In genomic region chr5:172683264-172683663, GRCh38 we compare ENCODE assay signal across 17 cellular contexts. TPM values are rescaled to one million over a fixed set of nuclear protein-coding genes. Genes with fewer than 3 reads are reported as not detected.
DNase-seq lines count a peak whose midpoint lies in the region; ATAC-seq and TF ChIP-seq lines count a peak whose summit lies in the region.
"Had no signal": no experiment of that assay in that cellular context is flagged by ENCODE, and none has a peak within 500 bp of the region (broad histone marks: within the 10 kb centered on the region; RNA-seq: fewer than 3 reads in every experiment).

No MANE protein-coding gene starts in this region.

- no peaks in the 10 kb centered on the region for H3K27me3 Mint-ChIP-seq in activated CD8-positive, alpha-beta T cell treated with anti-CD3 and anti-CD28 coated beads for 36 hours
- peaks cover 11% of the 10 kb centered on the region for H3K27me3 Mint-ChIP-seq in activated CD8-positive, alpha-beta T cell treated with anti-CD3 and anti-CD28 coated beads, Interleukin-2, amount 10 ng/mL, durations not matched to agents 7 days and 5 days (ENCODE audit: low read depth)
- H3K27me3 Mint-ChIP-seq in activated naive CD8-positive, alpha-beta T cell, result no peaks in the 10 kb centered on the region
- H3K27me3 Mint-ChIP-seq in memory B cell, result peaks cover 11% of the 10 kb centered on the region

- no peak for DNase-seq in activated CD8-positive, alpha-beta T cell treated with anti-CD3 and anti-CD28 coated beads for 36 hours
- no peak for DNase-seq in activated CD8-positive, alpha-beta T cell treated with anti-CD3 and anti-CD28 coated beads, Interleukin-2, amount 10 ng/mL, durations not matched to agents 7 days and 5 days
- DNase-seq in memory B cell (ENCODE audit: low spot score in 2 of 2) (no peak), hypothalamus (lab: John Stamatoyannopoulos, UW) (no peak)
- no peak for DNase-seq in effector CD8-positive, alpha-beta T cell (lab: John Stamatoyannopoulos, UW)
- DNase-seq: foreskin keratinocyte, GM23248, kidney glomerular epithelial cell, NCI-H2081, NCI-H69 had no signal

- TF ChIP-seq CTCF in activated CD8-positive, alpha-beta T cell treated with anti-CD3 and anti-CD28 coated beads for 36 hours (IDR thresholded peaks at IDR 0.05), result no peak

- peaks cover 2% of the 10 kb centered on the region for H3K4me1 ChIP-seq in thymus (ENCODE audit: control insufficient read depth, insufficient read depth, low read length)
- H3K4me1 ChIP-seq: foreskin keratinocyte had no signal

- no peak overlapping the region for H3K27ac ChIP-seq in thymus (ENCODE audit: low read depth)
- H3K27ac ChIP-seq: foreskin keratinocyte, GM23248, Peyer's patch, psoas muscle, upper lobe of left lung had no signal

- no peaks in the 10 kb centered on the region for H3K9me3 Mint-ChIP-seq in activated CD8-positive, alpha-beta T cell treated with anti-CD3 and anti-CD28 coated beads for 36 hours
- no peaks in the 10 kb centered on the region for H3K9me3 Mint-ChIP-seq in activated CD8-positive, alpha-beta T cell treated with anti-CD3 and anti-CD28 coated beads, Interleukin-2, amount 10 ng/mL, durations not matched to agents 7 days and 5 days (ENCODE audit: insufficient read depth)
- no peaks in the 10 kb centered on the region for H3K9me3 Mint-ChIP-seq in activated naive CD8-positive, alpha-beta T cell (ENCODE audit: low read depth)
- peaks cover 4% of the 10 kb centered on the region for H3K9me3 Mint-ChIP-seq in memory B cell
- H3K9me3 Mint-ChIP-seq: activated T-helper 2 cell treated with anti-CD3 and anti-CD28 coated beads, Interferon-gamma antibody, Interleukin-2, Interleukin-4, amounts not matched to agents 10 μg/mL and 5 μg/mL and 100 μg/mL, durations not matched to agents 14 hours and 24 hours and 36 hours had no signal

- no peak overlapping the region for H3K27ac Mint-ChIP-seq in activated CD8-positive, alpha-beta T cell treated with anti-CD3 and anti-CD28 coated beads for 36 hours
- no peak overlapping the region for H3K27ac Mint-ChIP-seq in activated CD8-positive, alpha-beta T cell treated with anti-CD3 and anti-CD28 coated beads, Interleukin-2, amount 10 ng/mL, durations not matched to agents 7 days and 5 days
- H3K27ac Mint-ChIP-seq in activated naive CD8-positive, alpha-beta T cell, result no peak overlapping the region
- H3K27ac Mint-ChIP-seq in memory B cell, result no peak overlapping the region
- H3K27ac Mint-ChIP-seq: activated T-helper 2 cell treated with anti-CD3 and anti-CD28 coated beads, Interferon-gamma antibody, Interleukin-2, Interleukin-4, amounts not matched to agents 10 μg/mL and 5 μg/mL and 100 μg/mL, durations not matched to agents 14 hours and 24 hours and 36 hours had no signal

- H3K36me3 Mint-ChIP-seq in activated CD8-positive, alpha-beta T cell treated with anti-CD3 and anti-CD28 coated beads for 36 hours (ENCODE audit: low read depth), result peaks cover 2% of the 10 kb centered on the region
- peaks cover 3% of the 10 kb centered on the region for H3K36me3 Mint-ChIP-seq in activated CD8-positive, alpha-beta T cell treated with anti-CD3 and anti-CD28 coated beads, Interleukin-2, amount 10 ng/mL, durations not matched to agents 7 days and 5 days (ENCODE audit: low read depth)
- H3K36me3 Mint-ChIP-seq in activated naive CD8-positive, alpha-beta T cell, result peaks cover 2% of the 10 kb centered on the region
- H3K36me3 Mint-ChIP-seq in memory B cell, result peaks cover 5% of the 10 kb centered on the region

- ATAC-seq in activated CD8-positive, alpha-beta T cell treated with anti-CD3 and anti-CD28 coated beads for 36 hours, result no peak
- no peak for ATAC-seq in activated CD8-positive, alpha-beta T cell treated with anti-CD3 and anti-CD28 coated beads, Interleukin-2, amount 10 ng/mL, durations not matched to agents 7 days and 5 days
- ATAC-seq in memory B cell (ENCODE audit: low read depth) (no peak), GM21737 (IDR thresholded peaks at IDR 0.05; ENCODE audit: unreplicated experiment) (no peak)
- ATAC-seq: psoas muscle had no signal

- H3K9me3 ChIP-seq in thymus (ENCODE audit: control insufficient read depth), result no peaks in the 10 kb centered on the region
- H3K9me3 ChIP-seq: Peyer's patch, psoas muscle, upper lobe of left lung had no signal

- POLR2A ChIA-PET in activated CD8-positive, alpha-beta T cell treated with anti-CD3 and anti-CD28 coated beads for 36 hours (lab: Charles Lee), result no interaction called here
- POLR2A ChIA-PET in activated CD8-positive, alpha-beta T cell treated with anti-CD3 and anti-CD28 coated beads, Interleukin-2, amount 10 ng/mL, durations not matched to agents 7 days and 5 days (lab: Charles Lee), result no interaction called here

- peaks cover 4% of the 10 kb centered on the region for H3K4me1 Mint-ChIP-seq in activated CD8-positive, alpha-beta T cell treated with anti-CD3 and anti-CD28 coated beads for 36 hours (ENCODE audit: low read depth)
- H3K4me1 Mint-ChIP-seq in activated CD8-positive, alpha-beta T cell treated with anti-CD3 and anti-CD28 coated beads, Interleukin-2, amount 10 ng/mL, durations not matched to agents 7 days and 5 days (ENCODE audit: low read depth), result peaks cover 13% of the 10 kb centered on the region
- peaks cover 15% of the 10 kb centered on the region for H3K4me1 Mint-ChIP-seq in activated naive CD8-positive, alpha-beta T cell (ENCODE audit: low read depth)
- peaks cover 5% of the 10 kb centered on the region for H3K4me1 Mint-ChIP-seq in memory B cell

- H3K4me3 ChIP-seq in thymus (ENCODE audit: low read length), result peak overlapping the region; percentile 38
- H3K4me3 ChIP-seq: GM23248, psoas muscle had no signal

- CTCF ChIA-PET in activated CD8-positive, alpha-beta T cell treated with anti-CD3 and anti-CD28 coated beads for 36 hours (lab: Charles Lee), result interaction anchor here (1.5 kb wide), 1 partner anchor 89 kb away, joined by 3 read pairs; no protein-coding TSS in a partner anchor
- CTCF ChIA-PET in activated CD8-positive, alpha-beta T cell treated with anti-CD3 and anti-CD28 coated beads, Interleukin-2, amount 10 ng/mL, durations not matched to agents 7 days and 5 days (lab: Charles Lee), result no interaction called here

- no peaks in the 10 kb centered on the region for H3K36me3 ChIP-seq in thymus (ENCODE audit: control insufficient read depth, insufficient read depth)

- WGBS in thymus, result 84% methylated on average over 53 of the region's 53 CpGs

- intact Hi-C loops in activated CD8-positive, alpha-beta T cell treated with anti-CD3 and anti-CD28 coated beads for 36 hours (cut with micrococcal nuclease), result no loop called here

- peak overlapping the region; percentile 39 for H3K4me3 Mint-ChIP-seq in activated CD8-positive, alpha-beta T cell treated with anti-CD3 and anti-CD28 coated beads for 36 hours
- no peak overlapping the region for H3K4me3 Mint-ChIP-seq in activated CD8-positive, alpha-beta T cell treated with anti-CD3 and anti-CD28 coated beads, Interleukin-2, amount 10 ng/mL, durations not matched to agents 7 days and 5 days
- H3K4me3 Mint-ChIP-seq in activated naive CD8-positive, alpha-beta T cell, result peak overlapping the region; percentile 72
- peak overlapping the region; percentile 21 for H3K4me3 Mint-ChIP-seq in memory B cell

- H3K27me3 ChIP-seq in thymus (ENCODE audit: control insufficient read depth, insufficient read depth), result no peaks in the 10 kb centered on the region
- H3K27me3 ChIP-seq: Peyer's patch, upper lobe of left lung had no signal

RNA-seq across cellular contexts. Expression of gene NEURL1B, which starts 42.2 kb away (rescaled TPM):
- total RNA-seq in activated CD8-positive, alpha-beta T cell treated with anti-CD3 and anti-CD28 coated beads for 36 hours, result under 1 TPM; 0.18 to 0.22 TPM
- total RNA-seq in activated CD8-positive, alpha-beta T cell treated with anti-CD3 and anti-CD28 coated beads, Interleukin-2, amount 10 ng/mL, durations not matched to agents 7 days and 5 days, result 1 to 10 TPM; 3.9 to 4.2 TPM
- 5.3 TPM for polyA plus RNA-seq in thymus

Comparison
In these comparisons a context has a peak if more than half of its experiments do, and no peak if none do; other contexts are left out.
1. RNA of gene NEURL1B, which starts 42.2 kb away (total RNA-seq): 3.9 to 4.2 TPM in activated CD8-positive, alpha-beta T cell treated with anti-CD3 and anti-CD28 coated beads, Interleukin-2, amount 10 ng/mL, durations not matched to agents 7 days and 5 days; 0.18 to 0.22 TPM in activated CD8-positive, alpha-beta T cell treated with anti-CD3 and anti-CD28 coated beads for 36 hours; every median in the first group is over 4 times any median in the second.